In the genomic region with DNA sequence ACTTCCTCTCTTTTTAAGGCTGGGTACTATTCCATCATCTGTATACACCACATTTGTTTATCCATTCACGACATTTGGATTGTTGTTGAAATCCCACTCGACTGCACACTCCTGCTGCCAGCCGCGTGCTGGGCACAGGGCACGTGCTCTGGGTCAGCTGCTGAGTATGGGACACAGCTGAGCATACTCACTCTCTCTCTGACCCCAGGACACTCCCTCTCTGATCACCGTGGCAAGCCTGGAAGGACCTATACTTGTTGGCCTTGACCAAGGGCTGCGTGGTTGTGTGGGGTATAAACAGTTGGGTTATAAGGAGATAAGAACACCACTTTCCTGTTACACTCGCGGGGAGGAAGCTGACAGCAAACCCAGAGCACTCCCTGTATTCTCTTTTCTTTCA, we compare ENCODE assay signal across 1 cellular context.
TF ChIP-seq lines count a peak whose summit lies in the region.

No MANE protein-coding gene starts in this region.

TF ChIP-seq in H1, 55 proteins besides CTCF, POLR2A, EP300 and RAD21 (continued from another document):
- TF ChIP-seq BRCA1 (IDR thresholded peaks at IDR 0.05; ENCODE audit: low read depth, low read length), result no peak
- no peak for TF ChIP-seq RFX5 (IDR thresholded peaks at IDR 0.05; ENCODE audit: borderline replicate concordance, low read depth, low read length)
- no peak for TF ChIP-seq SIX5 (IDR thresholded peaks at IDR 0.05; ENCODE audit: low read depth, low read length)
- TF ChIP-seq NRF1 (IDR thresholded peaks at IDR 0.05; ENCODE audit: low read depth, low read length), result no peak
- TF ChIP-seq SIRT6 (IDR thresholded peaks at IDR 0.05; ENCODE audit: low read length), result no peak
- TF ChIP-seq, protein P1, sequence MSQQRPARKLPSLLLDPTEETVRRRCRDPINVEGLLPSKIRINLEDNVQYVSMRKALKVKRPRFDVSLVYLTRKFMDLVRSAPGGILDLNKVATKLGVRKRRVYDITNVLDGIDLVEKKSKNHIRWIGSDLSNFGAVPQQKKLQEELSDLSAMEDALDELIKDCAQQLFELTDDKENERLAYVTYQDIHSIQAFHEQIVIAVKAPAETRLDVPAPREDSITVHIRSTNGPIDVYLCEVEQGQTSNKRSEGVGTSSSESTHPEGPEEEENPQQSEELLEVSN (IDR thresholded peaks at IDR 0.05), result no peak
- no peak for TF ChIP-seq FOSL1 (IDR thresholded peaks at IDR 0.05; ENCODE audit: insufficient read depth, low read depth, low read length)
- TF ChIP-seq HDAC6 (IDR thresholded peaks at IDR 0.05; ENCODE audit: low read depth, low read length), result no peak
